9 cellular contexts compared by ENCODE assay signal in genomic region chr13:79194727-79195126, GRCh38.
DNase-seq lines count a peak whose midpoint lies in the region; ATAC-seq and TF ChIP-seq lines count a peak whose summit lies in the region.
"Had no signal": no experiment of that assay in that cellular context is flagged by ENCODE, and none has a peak within 500 bp of the region (broad histone marks: within the 10 kb centered on the region; RNA-seq: fewer than 3 reads in every experiment).

No MANE protein-coding gene starts in this region.

- H3K4me1 ChIP-seq in GM23338 (ENCODE audit: insufficient read depth), result peaks cover 21% of the 10 kb centered on the region

- H3K79me2 ChIP-seq in GM23338 (replicated peaks; ENCODE audit: insufficient read depth), result no peaks in the 10 kb centered on the region

- H3K27ac ChIP-seq in GM23338 (ENCODE audit: low read depth), result no peak overlapping the region

- no peaks in the 10 kb centered on the region for H4K20me1 ChIP-seq in GM23338 (replicated peaks; ENCODE audit: insufficient read depth)

- no peak overlapping the region for H3K4me2 ChIP-seq in GM23338

- no peaks in the 10 kb centered on the region for H3K36me3 ChIP-seq in GM23338 (ENCODE audit: insufficient read depth)

- H3K4me3 Mint-ChIP-seq in activated naive CD4-positive, alpha-beta T cell treated with anti-CD3 and anti-CD28 coated beads, Interleukin-2, amount 10 ng/mL, durations not matched to agents 7 days and 5 days, result no peak overlapping the region
- no peak overlapping the region for H3K4me3 Mint-ChIP-seq in GM23338

- no peaks in the 10 kb centered on the region for H3F3A ChIP-seq in GM23338 (replicated peaks; ENCODE audit: low read depth)

- no peak overlapping the region for H3K4me3 ChIP-seq in GM23338

- peak; percentile 29 for ATAC-seq in HG02763 (IDR thresholded peaks at IDR 0.05; ENCODE audit: unreplicated experiment)
- ATAC-seq in HG03558 (IDR thresholded peaks at IDR 0.05; ENCODE audit: extremely low read depth, unreplicated experiment), result peak; percentile 2
- ATAC-seq in GM23338, result no peak

- peaks cover 2% of the 10 kb centered on the region for H3K36me3 Mint-ChIP-seq in activated naive CD4-positive, alpha-beta T cell treated with anti-CD3 and anti-CD28 coated beads, Interleukin-2, amount 10 ng/mL, durations not matched to agents 7 days and 5 days
- H3K36me3 Mint-ChIP-seq in GM23338 (ENCODE audit: low read depth), result no peaks in the 10 kb centered on the region

- H3K4me1 Mint-ChIP-seq in activated naive CD4-positive, alpha-beta T cell treated with anti-CD3 and anti-CD28 coated beads, Interleukin-2, amount 10 ng/mL, durations not matched to agents 7 days and 5 days, result peaks cover 59% of the 10 kb centered on the region
- peaks cover 27% of the 10 kb centered on the region for H3K4me1 Mint-ChIP-seq in GM23338

- H2AFZ ChIP-seq in GM23338, result no peak overlapping the region

- TF ChIP-seq CTCF in GM23338 (conservative IDR thresholded peaks at IDR 0.05; ENCODE audit: low read depth in 2 of 2), result no peak

- H3K27me3 Mint-ChIP-seq in activated naive CD4-positive, alpha-beta T cell treated with anti-CD3 and anti-CD28 coated beads, Interleukin-2, amount 10 ng/mL, durations not matched to agents 7 days and 5 days, result peaks cover 7% of the 10 kb centered on the region
- H3K27me3 Mint-ChIP-seq in GM23338 (ENCODE audit: insufficient read depth, low read depth, poor library complexity), result no peaks in the 10 kb centered on the region

- no peaks in the 10 kb centered on the region; the same call in 1 of the 2 replicates for H3K9me2 ChIP-seq in GM23338 (ENCODE audit: insufficient read depth)

- H3K27ac Mint-ChIP-seq in activated naive CD4-positive, alpha-beta T cell treated with anti-CD3 and anti-CD28 coated beads, Interleukin-2, amount 10 ng/mL, durations not matched to agents 7 days and 5 days, result peak overlapping the region; percentile 81
- no peak overlapping the region for H3K27ac Mint-ChIP-seq in GM23338

- CTCF ChIA-PET in activated naive CD4-positive, alpha-beta T cell treated with anti-CD3 and anti-CD28 coated beads, Interleukin-2, amount 10 ng/mL, durations not matched to agents 7 days and 5 days (lab: Charles Lee), result interaction anchor here (1.0 to 1.2 kb wide), 2 partner anchors 9 to 347 kb away, joined by 3 read pairs; no protein-coding TSS in a partner anchor

- no peaks in the 10 kb centered on the region for H3K9me3 Mint-ChIP-seq in activated naive CD4-positive, alpha-beta T cell treated with anti-CD3 and anti-CD28 coated beads, Interleukin-2, amount 10 ng/mL, durations not matched to agents 7 days and 5 days
- no peaks in the 10 kb centered on the region for H3K9me3 Mint-ChIP-seq in GM23338

- no peaks in the 10 kb centered on the region for H3K27me3 ChIP-seq in GM23338 (ENCODE audit: insufficient read depth)

- no peak for DNase-seq in activated naive CD4-positive, alpha-beta T cell treated with anti-CD3 and anti-CD28 coated beads, Interleukin-2, amount 10 ng/mL, durations not matched to agents 7 days and 5 days
- DNase-seq in activated naive CD4-positive, alpha-beta T cell treated with Interleukin-2 at 50 U/mL for 16 hours, result no peak
- DNase-seq in NCI-H524 (lab: John Stamatoyannopoulos, UW) (no peak), GOT3 (lab: John Stamatoyannopoulos, UW) (no peak), GM23338 (ENCODE audit: low spot score) (no peak)
- no peak for DNase-seq in stimulated activated CD4-positive, alpha-beta T cell treated with anti-CD3 and anti-CD28 coated beads, Interleukin-1b, Interleukin-23, amount 100 ng/mL, for 48 hours
- DNase-seq: NCI-H524 treated with DMSO at 0.1 percent for 48 hours had no signal

TF ChIP-seq in GM23338, 12 proteins besides CTCF, POLR2A, EP300 and RAD21 (continues in another document):
- TF ChIP-seq POLR2AphosphoS5 (IDR thresholded peaks at IDR 0.05; ENCODE audit: low read depth) (no peak), JUNB (IDR thresholded peaks at IDR 0.05; ENCODE audit: unreplicated experiment) (no peak), EZH2 (IDR thresholded peaks at IDR 0.05; ENCODE audit: low read depth, unreplicated experiment) (no peak), NANOG (IDR thresholded peaks at IDR 0.05; ENCODE audit: borderline replicate concordance) (no peak), STAT1 (IDR thresholded peaks at IDR 0.05; ENCODE audit: unreplicated experiment) (no peak), ZNF114 (CRISPR knock-in tag; IDR thresholded peaks at IDR 0.05) (no peak), CREB1 (CRISPR knock-in tag; IDR thresholded peaks at IDR 0.05; ENCODE audit: low read depth) (no peak), ZNF462 (CRISPR knock-in tag; IDR thresholded peaks at IDR 0.05) (no peak), EZH2phosphoT487 (IDR thresholded peaks at IDR 0.05; ENCODE audit: unreplicated experiment) (no peak), ZNF331 (CRISPR knock-in tag; IDR thresholded peaks at IDR 0.05; ENCODE audit: low read depth) (no peak)
